In the genomic region with DNA sequence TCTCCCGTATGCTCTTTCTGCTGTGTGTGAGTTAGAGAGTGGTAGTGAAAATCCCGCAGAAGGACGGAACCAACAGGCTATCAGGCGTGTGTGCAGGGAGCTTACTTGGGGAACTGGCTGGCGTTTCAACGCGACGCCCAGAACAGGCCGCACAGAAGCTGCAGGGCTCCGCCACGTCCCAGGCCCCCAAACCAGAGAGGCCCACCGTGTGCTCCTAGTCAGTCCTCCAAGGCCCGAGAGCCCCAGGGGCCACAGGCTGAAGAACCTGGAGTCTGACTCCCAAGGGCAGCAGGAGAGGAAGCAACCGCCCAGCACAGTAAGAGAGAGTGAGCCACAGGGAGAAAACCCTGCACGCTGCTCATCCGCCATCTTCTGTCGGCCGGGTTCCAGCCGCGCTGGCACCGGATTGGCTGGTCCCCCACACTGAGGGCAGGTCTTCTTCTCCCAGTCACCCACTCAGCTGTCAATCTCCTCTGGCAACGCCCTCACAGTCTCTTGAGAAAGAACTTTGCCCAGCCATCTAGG, we compare ENCODE assay signal across 14 cellular contexts.
DNase-seq lines count a peak whose midpoint lies in the region; ATAC-seq lines count a peak whose summit lies in the region.
"Had no signal": no experiment of that assay in that cellular context is flagged by ENCODE, and none has a peak within 500 bp of the region (broad histone marks: within the 10 kb centered on the region; RNA-seq: fewer than 3 reads in every experiment).

No MANE protein-coding gene starts in this region.

- no peak overlapping the region for H3K27ac ChIP-seq in right cardiac atrium (ENCODE audit: low read length)
- H3K27ac ChIP-seq: lower lobe of right lung had no signal

- H3K4me3 Mint-ChIP-seq in activated naive CD8-positive, alpha-beta T cell treated with anti-CD3 and anti-CD28 coated beads, Interleukin-2, amount 10 ng/mL, durations not matched to agents 7 days and 5 days = no peak overlapping the region
- H3K4me3 Mint-ChIP-seq in stimulated activated effector memory CD8-positive, alpha-beta T cell treated with anti-CD3 and anti-CD28 coated beads, Interleukin-12 subunit alpha, Interleukin-12 subunit beta, amount 100 ng/mL, for 72 hours = no peak overlapping the region
- H3K4me3 Mint-ChIP-seq: neural crest cell had no signal

- no peaks in the 10 kb centered on the region for H3K4me1 ChIP-seq in right cardiac atrium (ENCODE audit: control insufficient read depth, insufficient read depth, low read length)
- H3K4me1 ChIP-seq: lower lobe of right lung had no signal

- 90% methylated on average over 22 of the region's 22 CpGs for WGBS in right cardiac atrium

- no peaks in the 10 kb centered on the region for H3K27me3 Mint-ChIP-seq in activated naive CD8-positive, alpha-beta T cell treated with anti-CD3 and anti-CD28 coated beads, Interleukin-2, amount 10 ng/mL, durations not matched to agents 7 days and 5 days

- POLR2A ChIA-PET in activated naive CD8-positive, alpha-beta T cell treated with anti-CD3 and anti-CD28 coated beads, Interleukin-2, amount 10 ng/mL, durations not matched to agents 7 days and 5 days (lab: Charles Lee) = no interaction called here

- peak overlapping the region; percentile 30 for H3K27ac Mint-ChIP-seq in activated naive CD8-positive, alpha-beta T cell treated with anti-CD3 and anti-CD28 coated beads, Interleukin-2, amount 10 ng/mL, durations not matched to agents 7 days and 5 days
- no peak overlapping the region for H3K27ac Mint-ChIP-seq in stimulated activated effector memory CD8-positive, alpha-beta T cell treated with anti-CD3 and anti-CD28 coated beads, Interleukin-12 subunit alpha, Interleukin-12 subunit beta, amount 100 ng/mL, for 72 hours

- H3K9me3 Mint-ChIP-seq in activated naive CD8-positive, alpha-beta T cell treated with anti-CD3 and anti-CD28 coated beads, Interleukin-2, amount 10 ng/mL, durations not matched to agents 7 days and 5 days = peaks cover 12% of the 10 kb centered on the region
- H3K9me3 Mint-ChIP-seq in stimulated activated effector memory CD8-positive, alpha-beta T cell treated with anti-CD3 and anti-CD28 coated beads, Interleukin-12 subunit alpha, Interleukin-12 subunit beta, amount 100 ng/mL, for 72 hours = peaks cover 21% of the 10 kb centered on the region
- H3K9me3 Mint-ChIP-seq: neural crest cell had no signal

- ATAC-seq in right cardiac atrium = no peak
- ATAC-seq in Right ventricle myocardium inferior = no peak
- peak; percentile 47 for ATAC-seq in activated naive CD8-positive, alpha-beta T cell treated with anti-CD3 and anti-CD28 coated beads, Interleukin-2, amount 10 ng/mL, durations not matched to agents 7 days and 5 days (ENCODE audit: low read depth)
- ATAC-seq in stimulated activated effector memory CD8-positive, alpha-beta T cell treated with anti-CD3 and anti-CD28 coated beads, Interleukin-12 subunit alpha, Interleukin-12 subunit beta, amount 100 ng/mL, for 72 hours = peak; percentile 13
- ATAC-seq in HG02981 (IDR thresholded peaks at IDR 0.05; ENCODE audit: unreplicated experiment) = no peak
- ATAC-seq: SK-N-SH treated with all-trans-retinoic acid at 6 μM for 48 hours had no signal

- no peaks in the 10 kb centered on the region for H3K36me3 Mint-ChIP-seq in activated naive CD8-positive, alpha-beta T cell treated with anti-CD3 and anti-CD28 coated beads, Interleukin-2, amount 10 ng/mL, durations not matched to agents 7 days and 5 days
- no peaks in the 10 kb centered on the region for H3K36me3 Mint-ChIP-seq in stimulated activated effector memory CD8-positive, alpha-beta T cell treated with anti-CD3 and anti-CD28 coated beads, Interleukin-12 subunit alpha, Interleukin-12 subunit beta, amount 100 ng/mL, for 72 hours

- no peaks in the 10 kb centered on the region for H3K27me3 ChIP-seq in right cardiac atrium (ENCODE audit: control insufficient read depth, insufficient read depth)

- no peak overlapping the region for H3K4me3 ChIP-seq in right cardiac atrium (ENCODE audit: low read length)
- H3K4me3 ChIP-seq: lower lobe of right lung had no signal

- H3K4me1 Mint-ChIP-seq in activated naive CD8-positive, alpha-beta T cell treated with anti-CD3 and anti-CD28 coated beads, Interleukin-2, amount 10 ng/mL, durations not matched to agents 7 days and 5 days = no peaks in the 10 kb centered on the region
- H3K4me1 Mint-ChIP-seq in stimulated activated effector memory CD8-positive, alpha-beta T cell treated with anti-CD3 and anti-CD28 coated beads, Interleukin-12 subunit alpha, Interleukin-12 subunit beta, amount 100 ng/mL, for 72 hours = no peaks in the 10 kb centered on the region
- H3K4me1 Mint-ChIP-seq: neural crest cell had no signal

- DNase-seq in right cardiac atrium = peak in 2 of 3 donors; percentile 33 to 35
- no peak for DNase-seq in Right ventricle myocardium inferior (ENCODE audit: missing footprints)
- DNase-seq in NCI-H2081 (lab: John Stamatoyannopoulos, UW) = peak; percentile 54 to 80
- DNase-seq in activated naive CD8-positive, alpha-beta T cell treated with anti-CD3 and anti-CD28 coated beads, Interleukin-2, amount 10 ng/mL, durations not matched to agents 7 days and 5 days = no peak
- DNase-seq in stimulated activated effector memory CD8-positive, alpha-beta T cell treated with anti-CD3 and anti-CD28 coated beads, Interleukin-12 subunit alpha, Interleukin-12 subunit beta, amount 100 ng/mL, for 72 hours (ENCODE audit: low spot score in 2 of 2) = no peak
- DNase-seq in glomerular visceral epithelial cell (ENCODE audit: extremely low spot score) = no peak
- DNase-seq in activated CD4-positive, CD25-positive, alpha-beta regulatory T cell treated with anti-CD3 and anti-CD28 coated beads, Interleukin-2, amount 50 U/mL, for 72 hours = no peak
- DNase-seq: activated effector memory CD4-positive, alpha-beta T cell treated with Interleukin-2 at 50 U/mL for 16 hours; IMR-90; lower lobe of right lung; NCI-H2107 had no signal

- H3K9me3 ChIP-seq in right cardiac atrium (ENCODE audit: control insufficient read depth, low read length) = no peaks in the 10 kb centered on the region
- H3K9me3 ChIP-seq: lower lobe of right lung had no signal

- intact Hi-C loops in right cardiac atrium (cut with DNase I) (no loop called here), Right ventricle myocardium inferior (cut with DNase I) (no loop called here)

Comparison
In these comparisons a context has a peak if more than half of its experiments do, and no peak if none do; other contexts are left out.
1. DNase-seq: peak in right cardiac atrium (2 of 3) and NCI-H2081 (2 of 2); none in Right ventricle myocardium inferior (single experiment), activated naive CD8-positive, alpha-beta T cell treated with anti-CD3 and anti-CD28 coated beads, Interleukin-2, amount 10 ng/mL, durations not matched to agents 7 days and 5 days (single experiment), stimulated activated effector memory CD8-positive, alpha-beta T cell treated with anti-CD3 and anti-CD28 coated beads, Interleukin-12 subunit alpha, Interleukin-12 subunit beta, amount 100 ng/mL, for 72 hours (0 of 2), glomerular visceral epithelial cell (single experiment) and activated CD4-positive, CD25-positive, alpha-beta regulatory T cell treated with anti-CD3 and anti-CD28 coated beads, Interleukin-2, amount 50 U/mL, for 72 hours (single experiment).
2. ATAC-seq: peak in activated naive CD8-positive, alpha-beta T cell treated with anti-CD3 and anti-CD28 coated beads, Interleukin-2, amount 10 ng/mL, durations not matched to agents 7 days and 5 days (single experiment) and stimulated activated effector memory CD8-positive, alpha-beta T cell treated with anti-CD3 and anti-CD28 coated beads, Interleukin-12 subunit alpha, Interleukin-12 subunit beta, amount 100 ng/mL, for 72 hours (single experiment); none in right cardiac atrium (0 of 2), Right ventricle myocardium inferior (single experiment) and HG02981 (single experiment).